In the genomic region with DNA sequence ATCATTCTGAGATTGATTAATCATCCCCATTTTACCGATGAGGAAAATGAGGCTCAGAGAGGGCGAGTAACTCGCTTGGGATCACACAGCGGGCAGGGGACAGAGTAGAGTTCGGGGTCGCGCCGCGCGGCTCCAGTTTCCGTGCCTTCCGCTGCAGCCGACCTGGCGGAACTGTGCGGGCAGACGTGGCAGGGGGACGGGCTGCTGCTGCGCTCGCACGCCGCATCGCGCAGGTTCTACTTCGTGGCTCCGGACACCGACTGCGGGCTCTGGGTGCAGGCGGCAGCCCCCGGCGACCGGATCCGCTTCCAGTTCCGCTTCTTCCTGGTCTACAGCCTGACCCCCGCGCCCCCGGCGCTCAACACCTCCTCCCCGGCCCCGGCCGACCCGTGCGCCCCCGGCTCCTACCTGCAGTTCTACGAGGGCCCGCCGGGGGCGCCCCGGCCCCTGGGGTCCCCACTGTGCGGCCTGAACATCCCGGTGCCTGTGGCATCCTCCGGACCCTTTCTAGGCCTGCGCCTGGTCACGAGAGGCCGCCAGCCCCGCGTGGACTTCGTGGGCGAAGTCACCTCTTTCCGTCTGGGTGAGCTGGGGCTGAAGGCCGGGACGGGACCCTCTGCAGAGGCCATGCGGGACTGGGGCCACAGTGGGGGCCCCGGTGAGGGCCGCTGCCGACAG, we compare ENCODE assay signal across 1 cellular context.
TF ChIP-seq lines count a peak whose summit lies in the region.

No MANE protein-coding gene starts in this region.

TF ChIP-seq in K562, 482 proteins besides CTCF, POLR2A, EP300 and RAD21 (continued from another document):
- TF ChIP-seq, protein P1, sequence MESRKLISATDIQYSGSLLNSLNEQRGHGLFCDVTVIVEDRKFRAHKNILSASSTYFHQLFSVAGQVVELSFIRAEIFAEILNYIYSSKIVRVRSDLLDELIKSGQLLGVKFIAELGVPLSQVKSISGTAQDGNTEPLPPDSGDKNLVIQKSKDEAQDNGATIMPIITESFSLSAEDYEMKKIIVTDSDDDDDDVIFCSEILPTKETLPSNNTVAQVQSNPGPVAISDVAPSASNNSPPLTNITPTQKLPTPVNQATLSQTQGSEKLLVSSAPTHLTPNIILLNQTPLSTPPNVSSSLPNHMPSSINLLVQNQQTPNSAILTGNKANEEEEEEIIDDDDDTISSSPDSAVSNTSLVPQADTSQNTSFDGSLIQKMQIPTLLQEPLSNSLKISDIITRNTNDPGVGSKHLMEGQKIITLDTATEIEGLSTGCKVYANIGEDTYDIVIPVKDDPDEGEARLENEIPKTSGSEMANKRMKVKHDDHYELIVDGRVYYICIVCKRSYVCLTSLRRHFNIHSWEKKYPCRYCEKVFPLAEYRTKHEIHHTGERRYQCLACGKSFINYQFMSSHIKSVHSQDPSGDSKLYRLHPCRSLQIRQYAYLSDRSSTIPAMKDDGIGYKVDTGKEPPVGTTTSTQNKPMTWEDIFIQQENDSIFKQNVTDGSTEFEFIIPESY (CRISPR knock-in tag; IDR thresholded peaks at IDR 0.05) = peak; percentile 77; the same call in 1 of the 2 replicates
- TF ChIP-seq RCOR1 (IDR thresholded peaks at IDR 0.05; ENCODE audit: borderline replicate concordance in 1 of 2, low read depth in 2 of 2, low read length in 2 of 2) = 0 out of 4 replicates have a peak, but pooled peaks of 1 of the 2 experiments have one; percentile 27
- TF ChIP-seq ZFP36 (IDR thresholded peaks at IDR 0.05; ENCODE audit: low read depth, low read length, partially characterized antibody) = peak; percentile 71
- TF ChIP-seq, protein P2, sequence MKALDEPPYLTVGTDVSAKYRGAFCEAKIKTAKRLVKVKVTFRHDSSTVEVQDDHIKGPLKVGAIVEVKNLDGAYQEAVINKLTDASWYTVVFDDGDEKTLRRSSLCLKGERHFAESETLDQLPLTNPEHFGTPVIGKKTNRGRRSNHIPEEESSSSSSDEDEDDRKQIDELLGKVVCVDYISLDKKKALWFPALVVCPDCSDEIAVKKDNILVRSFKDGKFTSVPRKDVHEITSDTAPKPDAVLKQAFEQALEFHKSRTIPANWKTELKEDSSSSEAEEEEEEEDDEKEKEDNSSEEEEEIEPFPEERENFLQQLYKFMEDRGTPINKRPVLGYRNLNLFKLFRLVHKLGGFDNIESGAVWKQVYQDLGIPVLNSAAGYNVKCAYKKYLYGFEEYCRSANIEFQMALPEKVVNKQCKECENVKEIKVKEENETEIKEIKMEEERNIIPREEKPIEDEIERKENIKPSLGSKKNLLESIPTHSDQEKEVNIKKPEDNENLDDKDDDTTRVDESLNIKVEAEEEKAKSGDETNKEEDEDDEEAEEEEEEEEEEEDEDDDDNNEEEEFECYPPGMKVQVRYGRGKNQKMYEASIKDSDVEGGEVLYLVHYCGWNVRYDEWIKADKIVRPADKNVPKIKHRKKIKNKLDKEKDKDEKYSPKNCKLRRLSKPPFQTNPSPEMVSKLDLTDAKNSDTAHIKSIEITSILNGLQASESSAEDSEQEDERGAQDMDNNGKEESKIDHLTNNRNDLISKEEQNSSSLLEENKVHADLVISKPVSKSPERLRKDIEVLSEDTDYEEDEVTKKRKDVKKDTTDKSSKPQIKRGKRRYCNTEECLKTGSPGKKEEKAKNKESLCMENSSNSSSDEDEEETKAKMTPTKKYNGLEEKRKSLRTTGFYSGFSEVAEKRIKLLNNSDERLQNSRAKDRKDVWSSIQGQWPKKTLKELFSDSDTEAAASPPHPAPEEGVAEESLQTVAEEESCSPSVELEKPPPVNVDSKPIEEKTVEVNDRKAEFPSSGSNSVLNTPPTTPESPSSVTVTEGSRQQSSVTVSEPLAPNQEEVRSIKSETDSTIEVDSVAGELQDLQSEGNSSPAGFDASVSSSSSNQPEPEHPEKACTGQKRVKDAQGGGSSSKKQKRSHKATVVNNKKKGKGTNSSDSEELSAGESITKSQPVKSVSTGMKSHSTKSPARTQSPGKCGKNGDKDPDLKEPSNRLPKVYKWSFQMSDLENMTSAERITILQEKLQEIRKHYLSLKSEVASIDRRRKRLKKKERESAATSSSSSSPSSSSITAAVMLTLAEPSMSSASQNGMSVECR (CRISPR knock-in tag; IDR thresholded peaks at IDR 0.05) = 0 out of 2 replicates have a peak, but pooled peaks have one; percentile 24
- TF ChIP-seq MBD2 (IDR thresholded peaks at IDR 0.05; ENCODE audit: borderline replicate concordance, low read depth) = no peak
- TF ChIP-seq, protein P3, sequence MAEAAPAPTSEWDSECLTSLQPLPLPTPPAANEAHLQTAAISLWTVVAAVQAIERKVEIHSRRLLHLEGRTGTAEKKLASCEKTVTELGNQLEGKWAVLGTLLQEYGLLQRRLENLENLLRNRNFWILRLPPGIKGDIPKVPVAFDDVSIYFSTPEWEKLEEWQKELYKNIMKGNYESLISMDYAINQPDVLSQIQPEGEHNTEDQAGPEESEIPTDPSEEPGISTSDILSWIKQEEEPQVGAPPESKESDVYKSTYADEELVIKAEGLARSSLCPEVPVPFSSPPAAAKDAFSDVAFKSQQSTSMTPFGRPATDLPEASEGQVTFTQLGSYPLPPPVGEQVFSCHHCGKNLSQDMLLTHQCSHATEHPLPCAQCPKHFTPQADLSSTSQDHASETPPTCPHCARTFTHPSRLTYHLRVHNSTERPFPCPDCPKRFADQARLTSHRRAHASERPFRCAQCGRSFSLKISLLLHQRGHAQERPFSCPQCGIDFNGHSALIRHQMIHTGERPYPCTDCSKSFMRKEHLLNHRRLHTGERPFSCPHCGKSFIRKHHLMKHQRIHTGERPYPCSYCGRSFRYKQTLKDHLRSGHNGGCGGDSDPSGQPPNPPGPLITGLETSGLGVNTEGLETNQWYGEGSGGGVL (CRISPR knock-in tag; IDR thresholded peaks at IDR 0.05) = no peak
- TF ChIP-seq, protein P4, sequence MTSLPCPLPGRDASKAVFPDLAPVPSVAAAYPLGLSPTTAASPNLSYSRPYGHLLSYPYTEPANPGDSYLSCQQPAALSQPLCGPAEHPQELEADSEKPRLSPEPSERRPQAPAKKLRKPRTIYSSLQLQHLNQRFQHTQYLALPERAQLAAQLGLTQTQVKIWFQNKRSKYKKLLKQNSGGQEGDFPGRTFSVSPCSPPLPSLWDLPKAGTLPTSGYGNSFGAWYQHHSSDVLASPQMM (CRISPR knock-in tag; IDR thresholded peaks at IDR 0.05) = no peak
- 0 out of 2 replicates have a peak, but pooled peaks have one; percentile 47 for TF ChIP-seq NR3C1 (CRISPR knock-in tag; IDR thresholded peaks at IDR 0.05)
- TF ChIP-seq ETV1 (tag; conservative IDR thresholded peaks at IDR 0.05; ENCODE audit: low read depth) = no peak
- TF ChIP-seq, protein P5, sequence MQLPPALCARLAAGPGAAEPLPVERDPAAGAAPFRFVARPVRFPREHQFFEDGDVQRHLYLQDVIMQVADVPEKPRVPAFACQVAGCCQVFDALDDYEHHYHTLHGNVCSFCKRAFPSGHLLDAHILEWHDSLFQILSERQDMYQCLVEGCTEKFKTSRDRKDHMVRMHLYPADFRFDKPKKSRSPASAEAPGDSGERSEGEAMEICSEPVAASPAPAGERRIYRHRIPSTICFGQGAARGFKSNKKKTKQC (CRISPR knock-in tag; IDR thresholded peaks at IDR 0.05) = peak; percentile 27; the same call in 1 of the 2 replicates
- TF ChIP-seq KDM1A (IDR thresholded peaks at IDR 0.05) = peak; percentile 52 to 53; a peak in 2 of 4 replicates
- TF ChIP-seq ZNF347 (CRISPR knock-in tag; IDR thresholded peaks at IDR 0.05; ENCODE audit: low read depth) = no peak
- TF ChIP-seq, protein P6, sequence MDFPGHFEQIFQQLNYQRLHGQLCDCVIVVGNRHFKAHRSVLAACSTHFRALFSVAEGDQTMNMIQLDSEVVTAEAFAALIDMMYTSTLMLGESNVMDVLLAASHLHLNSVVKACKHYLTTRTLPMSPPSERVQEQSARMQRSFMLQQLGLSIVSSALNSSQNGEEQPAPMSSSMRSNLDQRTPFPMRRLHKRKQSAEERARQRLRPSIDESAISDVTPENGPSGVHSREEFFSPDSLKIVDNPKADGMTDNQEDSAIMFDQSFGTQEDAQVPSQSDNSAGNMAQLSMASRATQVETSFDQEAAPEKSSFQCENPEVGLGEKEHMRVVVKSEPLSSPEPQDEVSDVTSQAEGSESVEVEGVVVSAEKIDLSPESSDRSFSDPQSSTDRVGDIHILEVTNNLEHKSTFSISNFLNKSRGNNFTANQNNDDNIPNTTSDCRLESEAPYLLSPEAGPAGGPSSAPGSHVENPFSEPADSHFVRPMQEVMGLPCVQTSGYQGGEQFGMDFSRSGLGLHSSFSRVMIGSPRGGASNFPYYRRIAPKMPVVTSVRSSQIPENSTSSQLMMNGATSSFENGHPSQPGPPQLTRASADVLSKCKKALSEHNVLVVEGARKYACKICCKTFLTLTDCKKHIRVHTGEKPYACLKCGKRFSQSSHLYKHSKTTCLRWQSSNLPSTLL (IDR thresholded peaks at IDR 0.05) = no peak
- 0 out of 2 replicates have a peak, but pooled peaks have one; percentile 44 for TF ChIP-seq BCOR (IDR thresholded peaks at IDR 0.05)
- TF ChIP-seq ZNF445 (CRISPR knock-in tag; IDR thresholded peaks at IDR 0.05; ENCODE audit: low read depth) = no peak
- TF ChIP-seq RBM25 (IDR thresholded peaks at IDR 0.05; ENCODE audit: low read depth, low read length, severe bottlenecking) = peak; percentile 93
- peak; percentile 73 for TF ChIP-seq ZBTB7A (IDR thresholded peaks at IDR 0.05; ENCODE audit: borderline replicate concordance, control insufficient read depth, low read depth, low read length)
- peak; percentile 57 for TF ChIP-seq PCBP1 (IDR thresholded peaks at IDR 0.05; ENCODE audit: low read depth, low read length, poor library complexity, severe bottlenecking)
- TF ChIP-seq PML (IDR thresholded peaks at IDR 0.05; ENCODE audit: low read length) = no peak
